13 cellular contexts compared by ENCODE assay signal in the genomic region with DNA sequence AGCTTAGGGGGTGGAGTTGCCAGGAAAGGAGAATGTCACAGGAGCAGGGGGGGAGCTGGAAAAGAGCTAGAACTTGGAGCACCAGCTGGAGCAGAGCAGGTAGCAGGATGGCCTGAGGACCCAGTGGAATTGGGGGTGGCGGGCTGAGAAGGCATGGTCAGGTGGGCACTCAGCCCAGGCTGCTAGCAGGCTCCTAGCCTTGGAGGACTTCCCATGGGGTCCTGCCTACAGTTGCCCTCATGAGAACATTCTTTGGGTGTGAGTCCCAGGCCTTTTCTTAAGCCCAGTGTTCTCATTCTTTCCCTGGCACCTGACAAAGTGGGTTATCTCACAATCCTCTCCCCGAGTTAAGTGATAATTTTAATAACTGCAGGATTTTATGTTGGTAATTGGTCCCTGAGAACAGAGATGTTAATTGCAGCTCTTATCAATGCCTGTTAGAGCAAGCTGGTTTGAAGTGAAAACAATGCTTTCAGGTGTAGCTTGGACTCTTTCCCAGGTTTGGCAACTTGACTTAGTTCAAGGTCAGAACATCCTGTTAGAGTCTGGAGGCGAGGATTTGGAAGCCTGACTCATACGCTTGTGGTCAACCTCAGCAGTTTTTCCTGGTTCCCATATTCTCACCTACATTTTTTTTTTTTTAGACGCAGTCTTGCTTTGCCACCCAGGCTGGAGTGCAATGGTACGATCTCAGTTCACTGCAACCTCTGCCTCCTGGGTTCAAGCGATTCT. TPM values are rescaled to one million over a fixed set of nuclear protein-coding genes. Genes with fewer than 3 reads are reported as not detected.
DNase-seq lines count a peak whose midpoint lies in the region; ATAC-seq and TF ChIP-seq lines count a peak whose summit lies in the region.
"Had no signal": no experiment of that assay in that cellular context is flagged by ENCODE, and none has a peak within 500 bp of the region (broad histone marks: within the 10 kb centered on the region; RNA-seq: fewer than 3 reads in every experiment).

No MANE protein-coding gene starts in this region.

- no peak overlapping the region for H3K4me3 ChIP-seq in right lobe of liver
- H3K4me3 ChIP-seq: HAP-1 had no signal

- no peaks in the 10 kb centered on the region for H3K27me3 ChIP-seq in right lobe of liver

- DNase-seq in DMS79 treated with DMSO at 0.1 percent for 48 hours (lab: John Stamatoyannopoulos, UW) (peak; percentile 86), NCI-H1436 (lab: John Stamatoyannopoulos, UW) (peak; percentile 47), amniotic epithelial cell (ENCODE audit: low read depth) (peak; percentile 1), right lobe of liver (no peak), UCSD-AML1 (lab: John Stamatoyannopoulos, UW; ENCODE audit: unreplicated experiment) (no peak), NCI-H226 (no peak), HuH-7.5 (ENCODE audit: low spot score) (no peak)
- DNase-seq: activated naive CD4-positive, alpha-beta T cell treated with anti-CD3 and anti-CD28 coated beads, Interleukin-2, amount 10 ng/mL, durations not matched to agents 7 days and 5 days; stimulated activated naive CD8-positive, alpha-beta T cell treated with anti-CD3 and anti-CD28 coated beads, Interleukin-15, Interleukin-2, amounts not matched to agents 100 U/mL and 50 U/mL, for 24 hours had no signal

- WGBS in right lobe of liver (ENCODE audit: insufficient coverage, low coverage, low lambda C conversion rate, missing lambda C conversion rate), result 40% methylated on average over 5 of the region's 7 CpGs

- no peaks in the 10 kb centered on the region for H3K36me3 ChIP-seq in right lobe of liver
- H3K36me3 ChIP-seq: HAP-1 had no signal

- no peak for TF ChIP-seq CTCF in right lobe of liver (IDR thresholded peaks at IDR 0.05)

- H3K9me3 ChIP-seq in right lobe of liver, result no peaks in the 10 kb centered on the region
- H3K9me3 ChIP-seq: HAP-1 had no signal

- peak in 3 of 4 donors; percentile 33 to 58 (median 57) for ATAC-seq in right lobe of liver
- no peak for ATAC-seq in HG02981 (IDR thresholded peaks at IDR 0.05; ENCODE audit: unreplicated experiment)
- ATAC-seq: stimulated activated naive CD8-positive, alpha-beta T cell treated with anti-CD3 and anti-CD28 coated beads, Interleukin-15, Interleukin-2, amounts not matched to agents 100 U/mL and 50 U/mL, for 24 hours had no signal

- no peak for TF ChIP-seq POLR2A in right lobe of liver (IDR thresholded peaks at IDR 0.05)

- intact Hi-C loops in right lobe of liver (cut with DNase I), result no loop called here

- no peak overlapping the region for H3K27ac ChIP-seq in right lobe of liver

- H3K4me1 ChIP-seq in right lobe of liver, result no peaks in the 10 kb centered on the region
- H3K4me1 ChIP-seq: HAP-1 had no signal

RNA-seq across cellular contexts. Expression of a gene that starts 18.1 kb away (rescaled TPM):
- under 1 TPM in 3 of 6 experiments, not detected in 3; 0.54 to 0.75 (median 0.73) TPM for total RNA-seq in right lobe of liver
- total RNA-seq: B cell, RPMI7951 had no signal

Comparison
In these comparisons a context has a peak if more than half of its experiments do, and no peak if none do; other contexts are left out.
1. DNase-seq: peak in DMS79 treated with DMSO at 0.1 percent for 48 hours (single experiment), NCI-H1436 (single experiment) and amniotic epithelial cell (single experiment); none in right lobe of liver (0 of 3), UCSD-AML1 (single experiment), NCI-H226 (single experiment) and HuH-7.5 (single experiment).